ENCODE assay signal across 18 cellular contexts in the genomic region with DNA sequence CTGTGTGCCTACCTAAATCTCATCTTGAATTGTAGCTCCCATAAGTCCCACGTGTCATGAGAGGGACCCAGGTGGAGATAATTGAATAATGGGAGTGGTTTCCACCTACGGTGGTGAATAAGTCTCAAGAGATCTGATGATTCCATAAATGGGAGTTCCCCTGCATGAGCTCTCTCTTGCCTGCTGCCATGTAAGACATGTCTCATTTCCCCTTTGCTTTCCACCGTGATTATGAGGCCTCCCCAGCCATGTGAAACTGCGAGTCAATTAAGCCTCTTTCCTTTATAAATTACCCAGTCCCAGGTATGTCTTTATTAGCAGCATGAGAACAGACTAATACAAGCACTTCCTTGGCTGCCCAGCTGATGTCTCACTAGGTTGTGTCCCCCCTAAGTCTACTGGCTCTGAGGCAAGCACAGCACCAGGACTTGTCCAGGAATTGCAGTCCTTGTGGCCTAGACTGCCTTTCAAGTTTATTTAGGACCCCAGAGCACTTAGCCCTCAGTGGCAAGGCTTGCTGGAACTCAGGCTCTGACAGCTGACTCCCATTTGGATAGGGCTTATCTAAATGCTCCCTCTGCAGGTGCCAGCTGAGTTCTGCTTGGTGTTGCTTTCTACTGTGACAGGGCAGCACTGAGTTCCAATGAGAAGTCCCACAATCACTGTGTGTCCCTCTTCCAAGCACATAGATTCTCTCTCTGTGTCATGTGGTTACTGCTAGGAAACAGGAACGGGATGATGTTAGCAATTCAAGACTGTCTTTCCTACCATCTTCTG. TPM values are rescaled to one million over a fixed set of nuclear protein-coding genes. Genes with fewer than 3 reads are reported as not detected.
A peak's percentile ranks its signal among the peaks of the same experiment; 100 is the strongest.
DNase-seq lines count a peak whose midpoint lies in the region; ATAC-seq, FAIRE-seq and TF ChIP-seq lines count a peak whose summit lies in the region.
"Had no signal": no experiment of that assay in that cellular context is flagged by ENCODE, and none has a peak within 500 bp of the region (broad histone marks: within the 10 kb centered on the region; RNA-seq: fewer than 3 reads in every experiment).

No MANE protein-coding gene starts in this region.

- no peak overlapping the region for H3K27ac ChIP-seq in endothelial cell of umbilical vein (ENCODE audit: insufficient read depth, low read depth, low read length)

- H3K4me3 ChIP-seq in endothelial cell of umbilical vein (replicated peaks in 1 of 3; ENCODE audit: insufficient read depth in 1 of 3, low read depth in 1 of 3, low read length in 3 of 3) (no peak overlapping the region), mucosa of descending colon (no peak overlapping the region)

- peak overlapping the region; percentile 15 for H2AFZ ChIP-seq in endothelial cell of umbilical vein (ENCODE audit: low read depth, low read length)

- intact Hi-C loops in endothelial cell of umbilical vein (cut with micrococcal nuclease) = loop anchor here (1.0 to 10.0 kb wide), 2 partner anchors 158 to 500 kb away; no protein-coding TSS in a partner anchor
- intact Hi-C loops in mucosa of descending colon (cut with DNase I, micrococcal nuclease) = no loop called here

- no TSS peak for BruUV-seq in endothelial cell of umbilical vein (replicated peaks; lab: Mats Ljungman, UMichigan)

- H3K9me3 ChIP-seq in endothelial cell of umbilical vein (replicated peaks; ENCODE audit: control insufficient read depth, insufficient read depth, low read length) (no peaks in the 10 kb centered on the region), mucosa of descending colon (peaks cover under 1% of the 10 kb centered on the region)

- CTCF ChIA-PET in endothelial cell of umbilical vein (lab: Charles Lee) = interaction anchor here (0.9 to 1.9 kb wide), 7 partner anchors 25 to 251 kb away, joined by 3 to 12 read pairs (median 4); no protein-coding TSS in a partner anchor

- DNase-seq in NCI-H1092 treated with DMSO at 0.1 percent for 48 hours (lab: John Stamatoyannopoulos, UW) (peak; percentile 29), NCI-H1092 (lab: John Stamatoyannopoulos, UW) (no peak), NCI-H82 treated with DMSO at 0.1 percent for 48 hours (lab: John Stamatoyannopoulos, UW; ENCODE audit: unreplicated experiment) (peak; percentile 7), endothelial cell of umbilical vein (ENCODE audit: low read depth, low spot score) (peak; percentile 55), renal cortical epithelial cell (ENCODE audit: low read depth) (peak; percentile 7), osteocyte (ENCODE audit: extremely low spot score, unreplicated experiment) (no peak), mucosa of descending colon (no peak)
- DNase-seq: 8988T; activated CD4-positive, alpha-beta memory T cell treated with anti-CD3 and anti-CD28 coated beads for 36 hours; activated naive CD4-positive, alpha-beta T cell; left cardiac atrium; MV-4-11; occipital lobe; stimulated activated CD4-positive, alpha-beta T cell treated with anti-CD3 and anti-CD28 coated beads, Interleukin-1b, Interleukin-23, amount 100 ng/mL, for 48 hours; stimulated activated naive CD4-positive, alpha-beta T cell had no signal

- ATAC-seq in GM18505 (IDR thresholded peaks at IDR 0.05; ENCODE audit: unreplicated experiment) (no peak), mucosa of descending colon (no peak)

- H3K36me3 ChIP-seq in endothelial cell of umbilical vein (ENCODE audit: control insufficient read depth in 2 of 2, extremely low read depth in 1 of 2, insufficient read depth in 2 of 2, low read length in 2 of 2) (no peaks in the 10 kb centered on the region), mucosa of descending colon (ENCODE audit: low read depth) (no peaks in the 10 kb centered on the region)

- H3K4me3 Mint-ChIP-seq in osteocyte (ENCODE audit: unreplicated experiment) = no peak overlapping the region
- H3K4me3 Mint-ChIP-seq: activated CD4-positive, alpha-beta memory T cell treated with anti-CD3 and anti-CD28 coated beads for 36 hours; T-helper 1 cell treated with Interleukin-12 subunit alpha and Interleukin-12 subunit beta and Interleukin-4 antibody, amounts not matched to agents 30 μg/mL and 1 μg/mL, for 36 hours had no signal

- no peaks in the 10 kb centered on the region for H3K27me3 ChIP-seq in endothelial cell of umbilical vein (ENCODE audit: control insufficient read depth in 2 of 2, insufficient read depth in 2 of 2, low read length in 2 of 2)

- TF ChIP-seq CTCF in endothelial cell of umbilical vein (IDR thresholded peaks at IDR 0.05; ENCODE audit: extremely low read depth in 1 of 2, insufficient read depth in 1 of 2, low read depth in 1 of 2, low read length in 2 of 2) (peak in 1 of 2 donors; percentile 44), osteocyte (IDR thresholded peaks at IDR 0.05) (no peak), mucosa of descending colon (IDR thresholded peaks at IDR 0.05) (no peak)

- no peaks in the 10 kb centered on the region for H3K79me2 ChIP-seq in endothelial cell of umbilical vein (ENCODE audit: control insufficient read depth, insufficient read depth, low read length)

- H3K9me1 ChIP-seq in endothelial cell of umbilical vein (replicated peaks; ENCODE audit: control insufficient read depth, extremely low read depth, insufficient read depth, low read length) = no peaks in the 10 kb centered on the region

- no peaks in the 10 kb centered on the region for H3K36me3 Mint-ChIP-seq in osteocyte (ENCODE audit: unreplicated experiment)

- H3K27ac Mint-ChIP-seq in osteocyte (ENCODE audit: unreplicated experiment) = no peak overlapping the region
- H3K27ac Mint-ChIP-seq: activated CD4-positive, alpha-beta memory T cell treated with anti-CD3 and anti-CD28 coated beads for 36 hours; T-helper 1 cell treated with Interleukin-12 subunit alpha and Interleukin-12 subunit beta and Interleukin-4 antibody, amounts not matched to agents 30 μg/mL and 1 μg/mL, for 36 hours had no signal

- no peaks in the 10 kb centered on the region for H3K4me1 Mint-ChIP-seq in osteocyte (ENCODE audit: unreplicated experiment)

- H3K9ac ChIP-seq in endothelial cell of umbilical vein (replicated peaks; ENCODE audit: extremely low read depth, insufficient read depth, low read length) = no peak overlapping the region

- H3K4me1 ChIP-seq in endothelial cell of umbilical vein (ENCODE audit: control insufficient read depth, extremely low read depth, insufficient read depth, low read length) (no peaks in the 10 kb centered on the region), mucosa of descending colon (ENCODE audit: low read depth) (no peaks in the 10 kb centered on the region)

- peaks cover 13% of the 10 kb centered on the region for H3K9me3 Mint-ChIP-seq in osteocyte (ENCODE audit: unreplicated experiment)

- POLR2A ChIA-PET in endothelial cell of umbilical vein (lab: Charles Lee) = no interaction called here

- TF ChIP-seq POLR2A in endothelial cell of umbilical vein (IDR thresholded peaks at IDR 0.05; ENCODE audit: low read depth, low read length) (no peak), GM18505 (IDR thresholded peaks at IDR 0.05; ENCODE audit: borderline replicate concordance, extremely low read depth, insufficient read depth, insufficient read length) (no peak)

- no peaks in the 10 kb centered on the region for H3K27me3 Mint-ChIP-seq in osteocyte (ENCODE audit: unreplicated experiment)
- H3K27me3 Mint-ChIP-seq: activated CD4-positive, alpha-beta memory T cell treated with anti-CD3 and anti-CD28 coated beads for 36 hours had no signal

- peak; percentile 63 for FAIRE-seq in endothelial cell of umbilical vein (lab: Jason Lieb, UNC)

- dilution Hi-C loops in endothelial cell of umbilical vein (cut with MboI; ENCODE audit: extremely low pct_ligation_motif_present, low sequenced_read_pairs) = no loop called here

- no peaks in the 10 kb centered on the region for H4K20me1 ChIP-seq in endothelial cell of umbilical vein (replicated peaks; ENCODE audit: control insufficient read depth, extremely low read depth, insufficient read depth, low read length)

- H3K4me2 ChIP-seq in endothelial cell of umbilical vein (ENCODE audit: insufficient read depth, low read length) = no peak overlapping the region

TF ChIP-seq in endothelial cell of umbilical vein, 7 proteins besides CTCF, POLR2A, EP300 and RAD21:
- TF ChIP-seq FOS (IDR thresholded peaks at IDR 0.05; ENCODE audit: borderline replicate concordance, insufficient read depth, low read length) = no peak
- TF ChIP-seq GATA2 (IDR thresholded peaks at IDR 0.05; ENCODE audit: insufficient read depth, insufficient read length, low read depth, low read length) = no peak
- no peak for TF ChIP-seq EZH2 (IDR thresholded peaks at IDR 0.05; ENCODE audit: borderline replicate concordance, low read depth, low read length, severe bottlenecking)
- TF ChIP-seq POLR2AphosphoS5 (IDR thresholded peaks at IDR 0.05; ENCODE audit: insufficient read depth, low read depth, low read length) = no peak
- TF ChIP-seq, protein P1, sequence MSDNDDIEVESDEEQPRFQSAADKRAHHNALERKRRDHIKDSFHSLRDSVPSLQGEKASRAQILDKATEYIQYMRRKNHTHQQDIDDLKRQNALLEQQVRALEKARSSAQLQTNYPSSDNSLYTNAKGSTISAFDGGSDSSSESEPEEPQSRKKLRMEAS (IDR thresholded peaks at IDR 0.05; ENCODE audit: insufficient read depth, insufficient read length) = no peak
- TF ChIP-seq JUN (IDR thresholded peaks at IDR 0.05; ENCODE audit: borderline replicate concordance, insufficient read depth, insufficient read length, low read depth) = no peak
- no peak for TF ChIP-seq MYC (IDR thresholded peaks at IDR 0.05; ENCODE audit: low read depth, low read length)

RNA-seq across cellular contexts. Expression of a gene that starts 59.0 kb away (rescaled TPM):
- total RNA-seq in endothelial cell of umbilical vein = not detected in 2 replicates
- not detected in 2 replicates for polyA plus RNA-seq in endothelial cell of umbilical vein
- polyA plus RNA-seq in endothelial cell of umbilical vein (2011; cell fraction: cytosol; rRNA removed) = not detected in 2 replicates
- not detected in 2 replicates for polyA plus RNA-seq in endothelial cell of umbilical vein (2011; cell fraction: nucleus; rRNA removed)
- not detected in 2 replicates for polyA plus RNA-seq in endothelial cell of umbilical vein (2012)
- polyA minus RNA-seq in endothelial cell of umbilical vein = not detected in 2 replicates
- polyA minus RNA-seq in endothelial cell of umbilical vein (2011; cell fraction: cytosol; rRNA and poly(A)+ RNA removed) = not detected
- not detected in 2 replicates for polyA minus RNA-seq in endothelial cell of umbilical vein (2011; cell fraction: nucleus; rRNA and poly(A)+ RNA removed)
- not detected in 2 replicates for total RNA-seq in renal cortical epithelial cell
- not detected in 2 replicates for total RNA-seq in osteocyte
- total RNA-seq in mucosa of descending colon = not detected
- total RNA-seq: activated CD4-positive, alpha-beta memory T cell treated with anti-CD3 and anti-CD28 coated beads for 36 hours; chondrocyte; left cardiac atrium; occipital lobe had no signal

Comparison
In these comparisons a context has a peak if more than half of its experiments do, and no peak if none do; other contexts are left out.
1. DNase-seq: peak in NCI-H1092 treated with DMSO at 0.1 percent for 48 hours (single experiment), NCI-H82 treated with DMSO at 0.1 percent for 48 hours (single experiment), endothelial cell of umbilical vein (single experiment) and renal cortical epithelial cell (single experiment); none in NCI-H1092 (single experiment), osteocyte (single experiment) and mucosa of descending colon (0 of 3).